In genomic region chrX:86061407-86061806, GRCh38 we compare ENCODE assay signal across 35 cellular contexts. TPM values are rescaled to one million over a fixed set of nuclear protein-coding genes. Genes with fewer than 3 reads are reported as not detected.
DNase-seq lines count a peak whose midpoint lies in the region; ATAC-seq, FAIRE-seq and TF ChIP-seq lines count a peak whose summit lies in the region.
"Had no signal": no experiment of that assay in that cellular context is flagged by ENCODE, and none has a peak within 500 bp of the region (broad histone marks: within the 10 kb centered on the region; RNA-seq: fewer than 3 reads in every experiment).

No MANE protein-coding gene starts in this region.

- H4K8ac ChIP-seq in H1 (ENCODE audit: extremely low read depth, insufficient read depth, low read length): no peak overlapping the region

- H3K9me3 ChIP-seq in SK-N-SH: no peaks in the 10 kb centered on the region
- H3K9me3 ChIP-seq in HEK293 (ENCODE audit: control insufficient read depth, insufficient read depth, low read depth, low read length): no peaks in the 10 kb centered on the region
- H3K9me3 ChIP-seq in H1 (ENCODE audit: insufficient read depth in 2 of 2, low read depth in 1 of 2, low read length in 1 of 2): no peaks in the 10 kb centered on the region
- H3K9me3 ChIP-seq in small intestine (ENCODE audit: control insufficient read depth, low read depth): no peaks in the 10 kb centered on the region
- H3K9me3 ChIP-seq: A549, BE2C, BLaER1, Caco-2 had no signal

- H3F3A ChIP-seq in SK-N-SH (replicated peaks; ENCODE audit: insufficient read depth): no peaks in the 10 kb centered on the region

- TF ChIP-seq EP300 in SK-N-SH (IDR thresholded peaks at IDR 0.05; ENCODE audit: borderline replicate concordance in 1 of 2, low read depth in 1 of 2, low read length in 1 of 2) (no peak), H1 (IDR thresholded peaks at IDR 0.05; ENCODE audit: borderline replicate concordance in 1 of 2, low read depth in 2 of 2, low read length in 2 of 2) (no peak)

- no peak for TF ChIP-seq POLR2A in H1 (IDR thresholded peaks at IDR 0.05; ENCODE audit: control extremely low read depth in 1 of 2, low read depth in 2 of 2, low read length in 2 of 2)

- H3K18ac ChIP-seq in H1 (ENCODE audit: extremely low read depth, low read length): no peak overlapping the region

- no peak overlapping the region for H3K14ac ChIP-seq in H1 (ENCODE audit: insufficient read length)

- no peak overlapping the region for H4K91ac ChIP-seq in H1 (replicated peaks; ENCODE audit: insufficient read length, low read length)

- H4K20me1 ChIP-seq in SK-N-SH (ENCODE audit: insufficient read depth): no peaks in the 10 kb centered on the region
- H4K20me1 ChIP-seq in H1 (replicated peaks in 1 of 2; ENCODE audit: control insufficient read depth in 1 of 2, insufficient read depth in 2 of 2, low read length in 2 of 2): no peaks in the 10 kb centered on the region
- H4K20me1 ChIP-seq: BLaER1 had no signal

- no peak overlapping the region for H2BK120ac ChIP-seq in H1 (replicated peaks; ENCODE audit: low read depth, low read length)

- H2AK5ac ChIP-seq in H1 (ENCODE audit: low read depth, low read length): no peak overlapping the region

- no peak overlapping the region for H3K9ac ChIP-seq in SK-N-SH
- H3K9ac ChIP-seq in H1 (replicated peaks in 1 of 4; ENCODE audit: extremely low read depth in 1 of 4, low read depth in 3 of 4, low read length in 3 of 4): no peak overlapping the region
- H3K9ac ChIP-seq: BLaER1; BLaER1 treated with 17β-estradiol and CSF1 and Interleukin-3, amounts not matched to agents 10 nM and 100 nM had no signal

- H2BK15ac ChIP-seq in H1 (ENCODE audit: low read length): no peak overlapping the region

- H3K4me3 ChIP-seq in SK-N-SH (ENCODE audit: low read depth in 2 of 2, low read length in 1 of 2) (no peak overlapping the region), HEK293 (ENCODE audit: low read depth, low read length) (no peak overlapping the region), H1 (ENCODE audit: extremely low read depth in 1 of 4, insufficient read depth in 2 of 4, low read depth in 3 of 4, low read length in 4 of 4) (no peak overlapping the region), small intestine (ENCODE audit: low read depth in 1 of 2, low read length in 2 of 2) (no peak overlapping the region)
- H3K4me3 ChIP-seq: A549; BLaER1; BLaER1 treated with 17β-estradiol and CSF1 and Interleukin-3, amounts not matched to agents 10 nM and 100 nM had no signal

- H2BK5ac ChIP-seq in H1 (ENCODE audit: low read depth, low read length): no peak overlapping the region

- H3K4me2 ChIP-seq in SK-N-SH (no peak overlapping the region), H1 (ENCODE audit: insufficient read depth in 1 of 2, low read depth in 2 of 2, low read length in 2 of 2) (no peak overlapping the region)
- H3K4me2 ChIP-seq: A549; BLaER1; BLaER1 treated with 17β-estradiol and CSF1 and Interleukin-3, amounts not matched to agents 10 nM and 100 nM had no signal

- no peak overlapping the region for H3K23ac ChIP-seq in H1 (ENCODE audit: insufficient read length)

- no peak for DNase-seq in SK-N-SH
- DNase-seq in H1 (ENCODE audit: low read depth in 1 of 2, low spot score in 2 of 2): no peak
- DNase-seq in small intestine: no peak
- DNase-seq in middle frontal gyrus (ENCODE audit: extremely low spot score, low spot score): no peak
- no peak for DNase-seq in Right ventricle myocardium superior
- DNase-seq: 8988T; ACHN; AML-193; BE2C; C1 segment of cervical spinal cord; Caco-2; Calu3; CD4-positive, alpha-beta memory T cell; CD4-positive, alpha-beta T cell; CD4-positive, CD25-positive, alpha-beta regulatory T cell; CD8-positive, alpha-beta memory T cell; CD8-positive, alpha-beta T cell; COR-L47; DMS 273 treated with DMSO at 0.1 percent for 48 hours; DMS153; DMS53; DMS79; DMS79 treated with DMSO at 0.1 percent for 48 hours; DND-41; EL had no signal

- no peak overlapping the region for H2BK20ac ChIP-seq in H1 (ENCODE audit: low read length)

- H3K23me2 ChIP-seq in H1 (ENCODE audit: low read depth, low read length): no peaks in the 10 kb centered on the region

- no peak overlapping the region for H3K27ac ChIP-seq in SK-N-SH (ENCODE audit: low read depth in 2 of 2, low read length in 1 of 2)
- no peak overlapping the region for H3K27ac ChIP-seq in HEK293 (ENCODE audit: extremely low read depth, low read depth, low read length)
- no peak overlapping the region for H3K27ac ChIP-seq in H1 (ENCODE audit: low read depth, low read length)
- no peak overlapping the region for H3K27ac ChIP-seq in small intestine (ENCODE audit: low read depth in 1 of 2, low read length in 1 of 2)
- H3K27ac ChIP-seq: 22Rv1; A549; BLaER1; BLaER1 treated with 17β-estradiol and CSF1 and Interleukin-3, amounts not matched to agents 10 nM and 100 nM; C4-2B had no signal

- peaks cover 19% of the 10 kb centered on the region; the same call in 1 of the 2 replicates for H3K27me3 ChIP-seq in SK-N-SH (ENCODE audit: insufficient read depth)
- no peaks in the 10 kb centered on the region for H3K27me3 ChIP-seq in H1 (replicated peaks in 1 of 4; ENCODE audit: control insufficient read depth in 3 of 4, extremely low read depth in 1 of 4, insufficient read depth in 3 of 4, low read length in 3 of 4)
- no peaks in the 10 kb centered on the region for H3K27me3 ChIP-seq in small intestine (ENCODE audit: control insufficient read depth in 2 of 2, insufficient read depth in 2 of 2, low read length in 2 of 2)
- H3K27me3 ChIP-seq: BE2C had no signal

- WGBS in SK-N-SH (ENCODE audit: low lambda C conversion rate): 16% methylated on average over 3 of the region's 3 CpGs
- 97% methylated on average over 3 of the region's 3 CpGs; no CpG with 5 or more reads in 1 of the 2 experiments for whole genome bisulfite sequencing in H1 (ENCODE audit: extremely low coverage in 1 of 2, insufficient coverage in 1 of 2, insufficient read length in 1 of 2, insufficient replicate concordance in 2 of 2, low coverage in 1 of 2, low lambda C conversion rate in 2 of 2, missing lambda C conversion rate in 1 of 2), 2 experiments
- 77 to 83% (median 82%) methylated on average over 3 of the region's 3 CpGs for WGBS in small intestine, 3 donors

- CTCF ChIA-PET in SK-N-SH (lab: Yijun Ruan, JAX) (no interaction called here), HEK293 (lab: Yijun Ruan, JAX) (no interaction called here), H1 (lab: Charles Lee; ENCODE audit: partially characterized antibody) (no interaction called here)

- ATAC-seq in SK-N-SH treated with all-trans-retinoic acid at 6 μM for 48 hours (no peak), HG03139 (IDR thresholded peaks at IDR 0.05; ENCODE audit: unreplicated experiment) (no peak), Right ventricle myocardium superior (ENCODE audit: poor library complexity) (no peak)
- ATAC-seq: A549; CD8-positive, alpha-beta T cell had no signal

- no peaks in the 10 kb centered on the region for H3K9me2 ChIP-seq in SK-N-SH

- POLR2A ChIA-PET in SK-N-SH (lab: Yijun Ruan, JAX): no interaction called here
- POLR2A ChIA-PET in HEK293 (lab: Yijun Ruan, JAX): no interaction called here
- POLR2A ChIA-PET in H1 (lab: Charles Lee; ENCODE audit: partially characterized antibody): no interaction called here

- intact Hi-C loops in Right ventricle myocardium superior (cut with DNase I): no loop called here

- H2BK12ac ChIP-seq in H1 (ENCODE audit: low read depth, low read length): no peak overlapping the region

- H4K5ac ChIP-seq in H1 (ENCODE audit: insufficient read length, low read depth, low read length): no peak overlapping the region

- no peaks in the 10 kb centered on the region for H3K79me2 ChIP-seq in SK-N-SH (ENCODE audit: insufficient read depth)
- H3K79me2 ChIP-seq in H1 (ENCODE audit: control insufficient read depth in 1 of 2, insufficient read depth in 2 of 2, low read length in 2 of 2): no peaks in the 10 kb centered on the region

- H2AFZ ChIP-seq in SK-N-SH (ENCODE audit: low read depth) (no peak overlapping the region), H1 (ENCODE audit: low read length) (no peak overlapping the region)

- FAIRE-seq in H1 (lab: Jason Lieb, UNC): peak; percentile 24
- peak; percentile 19 for FAIRE-seq in small intestine (lab: Jason Lieb, UNC)
- FAIRE-seq: A204.1, A549, D721Med had no signal

- H3K79me1 ChIP-seq in H1 (ENCODE audit: low read depth, low read length): no peaks in the 10 kb centered on the region

- TF ChIP-seq CTCF in SK-N-SH (IDR thresholded peaks at IDR 0.05): no peak
- no peak for TF ChIP-seq CTCF in HEK293 (tag by site-specific recombination; IDR thresholded peaks at IDR 0.05)
- TF ChIP-seq CTCF in H1 (IDR thresholded peaks at IDR 0.05; ENCODE audit: control extremely low read depth in 1 of 3, insufficient read depth in 1 of 3, low read depth in 1 of 3, low read length in 3 of 3): no peak

- no peak overlapping the region for H3K4ac ChIP-seq in H1 (replicated peaks; ENCODE audit: insufficient read length, low read depth, low read length)

- TF ChIP-seq RAD21 in SK-N-SH (IDR thresholded peaks at IDR 0.05; ENCODE audit: low read length) (no peak), H1 (IDR thresholded peaks at IDR 0.05 in 1 of 2, conservative IDR thresholded peaks at IDR 0.05 in 1 of 2; ENCODE audit: low read depth in 2 of 2, low read length in 2 of 2) (no peak)

- no peak overlapping the region for H3K56ac ChIP-seq in H1 (replicated peaks; ENCODE audit: insufficient read length, low read depth, low read length)

- H3K4me1 ChIP-seq in SK-N-SH (ENCODE audit: control insufficient read depth in 1 of 2, insufficient read depth in 2 of 2, low read depth in 1 of 2, low read length in 1 of 2) (no peaks in the 10 kb centered on the region), HEK293 (ENCODE audit: control insufficient read depth, insufficient read depth, low read length) (no peaks in the 10 kb centered on the region), H1 (replicated peaks in 1 of 4; ENCODE audit: control insufficient read depth in 3 of 4, insufficient read depth in 4 of 4, low read length in 3 of 4) (no peaks in the 10 kb centered on the region), small intestine (ENCODE audit: control insufficient read depth in 2 of 2, insufficient read depth in 1 of 2, low read depth in 1 of 2, low read length in 1 of 2) (no peaks in the 10 kb centered on the region)
- H3K4me1 ChIP-seq: A549; BE2C; BLaER1; BLaER1 treated with 17β-estradiol and CSF1 and Interleukin-3, amounts not matched to agents 10 nM and 100 nM; Caco-2 had no signal

- H3K36me3 ChIP-seq in SK-N-SH (replicated peaks in 1 of 2; ENCODE audit: control insufficient read depth in 1 of 2, insufficient read depth in 2 of 2, low read length in 1 of 2) (no peaks in the 10 kb centered on the region), HEK293 (ENCODE audit: control insufficient read depth in 2 of 2, insufficient read depth in 1 of 2, low read length in 2 of 2) (no peaks in the 10 kb centered on the region), H1 (ENCODE audit: control insufficient read depth in 2 of 4, insufficient read depth in 4 of 4, low read length in 3 of 4) (no peaks in the 10 kb centered on the region), small intestine (ENCODE audit: control insufficient read depth in 2 of 2, insufficient read depth in 2 of 2, low read length in 2 of 2) (no peaks in the 10 kb centered on the region)
- H3K36me3 ChIP-seq: BE2C; BLaER1; BLaER1 treated with 17β-estradiol and CSF1 and Interleukin-3, amounts not matched to agents 10 nM and 100 nM had no signal

RNA-seq across cellular contexts. Expression of gene CHM, which starts 14.0 kb away (rescaled TPM):
- polyA plus RNA-seq in SK-N-SH (2012; rRNA removed) (12.8 and 19.9 TPM in 2 replicates), H1 (2011; rRNA removed) (4.0 and 8.6 TPM in 2 replicates), small intestine (1 to 10 TPM; 5.6 to 7.8 (median 6.5) TPM)
- polyA plus RNA-seq in SK-N-SH (2012; cell fraction: cytosol; rRNA removed): 20.7 and 21.6 TPM in 2 replicates
- 10.9 and 21.7 TPM in 2 replicates for polyA plus RNA-seq in SK-N-SH (2012; cell fraction: nucleus; rRNA removed)
- total RNA-seq in H1 (2021; fragmentation: NEBNext Ultra II Directional; extraction: Animal tissue kit (Norgen Biotek cat#: 25700)): 14.8 and 15.5 TPM in 2 replicates
- 8.1 TPM for polyA plus RNA-seq in H1 (2011; cell fraction: cytosol; rRNA removed)
- 5.8 TPM for polyA plus RNA-seq in H1 (2011; cell fraction: nucleus; rRNA removed)
- polyA plus RNA-seq in H1 (2012, experiment 1 of 2): 4.1 to 7.3 TPM (median 5.1 TPM) in 4 replicates
- polyA plus RNA-seq in H1 (2012, experiment 2 of 2): 0.84 TPM
- 8.8 TPM for polyA plus RNA-seq in H1 (2013, experiment 1 of 2)
- 8.3 TPM for polyA plus RNA-seq in H1 (2013, experiment 2 of 2)
- polyA minus RNA-seq in H1 (2011; rRNA and poly(A)+ RNA removed): 11.0 and 15.1 TPM in 2 replicates
- polyA minus RNA-seq in H1 (2011; cell fraction: cytosol; rRNA and poly(A)+ RNA removed): 5.9 TPM
- polyA minus RNA-seq in H1 (2011; cell fraction: nucleus; rRNA and poly(A)+ RNA removed): 33.0 TPM
- 14.5 TPM for total RNA-seq in Right ventricle myocardium superior
